36 cellular contexts compared by ENCODE assay signal in genomic region chr12:73221398-73221797, GRCh38.
"Had no signal": no experiment of that assay in that cellular context is flagged by ENCODE, and none has a peak within 500 bp of the region (broad histone marks: within the 10 kb centered on the region; RNA-seq: fewer than 3 reads in every experiment).

No MANE protein-coding gene starts in this region.

- FAIRE-seq: astrocyte, TTC549 had no signal

- H3K27me3 ChIP-seq: adrenal gland, body of pancreas, brain microvascular endothelial cell, breast epithelium had no signal

- H3K36me3 ChIP-seq: adrenal gland, brain microvascular endothelial cell, breast epithelium, WERI-Rb-1 had no signal

- H3K4me3 ChIP-seq: adrenal gland, body of pancreas, breast epithelium had no signal

- ATAC-seq: activated CD4-positive, alpha-beta T cell treated with anti-CD3 and anti-CD28 coated beads for 36 hours; activated CD4-positive, CD25-positive, alpha-beta regulatory T cell treated with anti-CD3 and anti-CD28 coated beads, Interleukin-2, amount 50 U/mL, for 24 hours; activated CD8-positive, alpha-beta memory T cell treated with anti-CD3 and anti-CD28 coated beads, Interleukin-2, amount 10 ng/mL, durations not matched to agents 7 days and 5 days; activated CD8-positive, alpha-beta T cell treated with anti-CD3 and anti-CD28 coated beads, Interleukin-2, amount 10 ng/mL, durations not matched to agents 7 days and 5 days; activated naive CD4-positive, alpha-beta T cell treated with anti-CD3 and anti-CD28 coated beads, Interleukin-2, amount 50 U/mL, for 72 hours; activated T-cell treated with anti-CD3 and anti-CD28 coated beads, Interleukin-2, amount 50 U/mL, for 4 hours; activated T-cell treated with anti-CD3 and anti-CD28 coated beads, Interleukin-2, amount 50 U/mL, for 72 hours; activated T-helper 17 cell treated with anti-CD3 and anti-CD28 coated beads, Interleukin-2, amount 50 U/mL, for 72 hours; body of pancreas; WTC11 had no signal

- H3K9me3 ChIP-seq: adrenal gland, body of pancreas had no signal

- H3K27ac ChIP-seq: adrenal gland, body of pancreas, brain microvascular endothelial cell, breast epithelium, WERI-Rb-1 had no signal

- DNase-seq: activated CD4-positive, alpha-beta memory T cell treated with anti-CD3 and anti-CD28 coated beads, Interleukin-2, amount 10 ng/mL, durations not matched to agents 7 days and 5 days; activated CD4-positive, alpha-beta T cell treated with anti-CD3 and anti-CD28 coated beads for 1 hour; activated CD4-positive, alpha-beta T cell treated with anti-CD3 and anti-CD28 coated beads for 36 hours; activated CD4-positive, alpha-beta T cell treated with anti-CD3 and anti-CD28 coated beads for 48 hours; activated CD4-positive, alpha-beta T cell treated with anti-CD3 and anti-CD28 coated beads, Interleukin-2, amount 10 ng/mL, durations not matched to agents 7 days and 5 days; activated CD4-positive, alpha-beta T cell treated with anti-CD3 and anti-CD28 coated beads, Interleukin-2, amount 50 U/mL, for 48 hours; activated CD4-positive, CD25-positive, alpha-beta regulatory T cell; activated CD8-positive, alpha-beta memory T cell treated with anti-CD3 and anti-CD28 coated beads for 24 hours; activated CD8-positive, alpha-beta memory T cell treated with anti-CD3 and anti-CD28 coated beads, Interleukin-2, amount 10 ng/mL, durations not matched to agents 7 days and 5 days; activated CD8-positive, alpha-beta memory T cell treated with anti-CD3 and anti-CD28 coated beads, Interleukin-2, amount 50 U/mL, for 48 hours; activated CD8-positive, alpha-beta T cell treated with anti-CD3 and anti-CD28 coated beads, Interleukin-2, amount 10 ng/mL, durations not matched to agents 7 days and 5 days; activated effector memory CD4-positive, alpha-beta T cell treated with anti-CD3 and anti-CD28 coated beads, Interleukin-2, amount 50 U/mL, for 16 hours; activated gamma-delta T cell treated with Interleukin-2 at 50 U/mL for 16 hours; activated naive CD4-positive, alpha-beta T cell; activated naive CD4-positive, alpha-beta T cell treated with anti-CD3 and anti-CD28 coated beads for 36 hours; activated naive CD4-positive, alpha-beta T cell treated with anti-CD3 and anti-CD28 coated beads, Interleukin-2, amount 50 U/mL, for 16 hours; activated naive CD8-positive, alpha-beta T cell treated with anti-CD3 and anti-CD28 coated beads for 36 hours; activated T-cell treated with anti-CD3 and anti-CD28 coated beads, Interleukin-2, amount 50 U/mL, for 4 hours; activated T-cell treated with anti-CD3 and anti-CD28 coated beads, Interleukin-2, amount 50 U/mL, for 72 hours; adrenal gland; amniotic stem cell; aorta; body of pancreas; brain microvascular endothelial cell; central memory CD4-positive, alpha-beta T cell; T-helper 1 cell; T-helper 2 cell; T-helper 9 cell; WERI-Rb-1 had no signal

- H3K4me1 ChIP-seq: adrenal gland, body of pancreas, breast epithelium had no signal
